ENCODE assay signal across 1 cellular context in genomic region chr1:40386311-40386778, GRCh38.
A peak's percentile ranks its signal among the peaks of the same experiment; 100 is the strongest.
TF ChIP-seq lines count a peak whose summit lies in the region.

No MANE protein-coding gene starts in this region.

TF ChIP-seq in K562, 482 proteins besides CTCF, POLR2A, EP300 and RAD21 (continued from another document):
- TF ChIP-seq ZNF445 (CRISPR knock-in tag; IDR thresholded peaks at IDR 0.05; ENCODE audit: low read depth) (no peak), ZNF584 (CRISPR knock-in tag; IDR thresholded peaks at IDR 0.05; ENCODE audit: low read depth) (peak; percentile 47; the same call in 1 of the 2 replicates), SMAD3 (CRISPR knock-in tag; conservative IDR thresholded peaks at IDR 0.05) (0 out of 2 replicates have a peak, but pooled peaks have one; percentile 37), ZNF668 (CRISPR knock-in tag; IDR thresholded peaks at IDR 0.05) (no peak), ZNF12 (CRISPR knock-in tag; IDR thresholded peaks at IDR 0.05) (no peak), ZNF121 (CRISPR knock-in tag; conservative IDR thresholded peaks at IDR 0.05) (no peak), ZNF449 (CRISPR knock-in tag; IDR thresholded peaks at IDR 0.05) (no peak), TCF7 (IDR thresholded peaks at IDR 0.05; ENCODE audit: borderline replicate concordance) (no peak), ZNF318 (IDR thresholded peaks at IDR 0.05; ENCODE audit: borderline replicate concordance in 1 of 2, low read depth in 1 of 2) (0 out of 4 replicates have a peak, but pooled peaks of 1 of the 2 experiments have one; percentile 36), NR2F6 (CRISPR knock-in tag; IDR thresholded peaks at IDR 0.05) (no peak), GTF2E2 (tag; IDR thresholded peaks at IDR 0.05) (0 out of 2 replicates have a peak, but pooled peaks have one; percentile 53), ZNF77 (CRISPR knock-in tag; IDR thresholded peaks at IDR 0.05) (no peak), KAT7 (CRISPR knock-in tag; IDR thresholded peaks at IDR 0.05; ENCODE audit: borderline replicate concordance) (no peak), ZHX1 (conservative IDR thresholded peaks at IDR 0.05; ENCODE audit: low read length) (no peak), CREB3L1 (IDR thresholded peaks at IDR 0.05; ENCODE audit: borderline replicate concordance, low read depth) (0 out of 2 replicates have a peak, but pooled peaks have one; percentile 18), CREB1 (IDR thresholded peaks at IDR 0.05) (no peak), CREB1 (CRISPR knock-in tag; IDR thresholded peaks at IDR 0.05) (no peak), IRF1 (CRISPR knock-in tag; IDR thresholded peaks at IDR 0.05; ENCODE audit: borderline replicate concordance) (no peak), SMARCA5 (IDR thresholded peaks at IDR 0.05) (no peak), RFX1 (IDR thresholded peaks at IDR 0.05) (peak; percentile 76)
